Comparison of ENCODE assay signal across 10 cellular contexts in the genomic region with DNA sequence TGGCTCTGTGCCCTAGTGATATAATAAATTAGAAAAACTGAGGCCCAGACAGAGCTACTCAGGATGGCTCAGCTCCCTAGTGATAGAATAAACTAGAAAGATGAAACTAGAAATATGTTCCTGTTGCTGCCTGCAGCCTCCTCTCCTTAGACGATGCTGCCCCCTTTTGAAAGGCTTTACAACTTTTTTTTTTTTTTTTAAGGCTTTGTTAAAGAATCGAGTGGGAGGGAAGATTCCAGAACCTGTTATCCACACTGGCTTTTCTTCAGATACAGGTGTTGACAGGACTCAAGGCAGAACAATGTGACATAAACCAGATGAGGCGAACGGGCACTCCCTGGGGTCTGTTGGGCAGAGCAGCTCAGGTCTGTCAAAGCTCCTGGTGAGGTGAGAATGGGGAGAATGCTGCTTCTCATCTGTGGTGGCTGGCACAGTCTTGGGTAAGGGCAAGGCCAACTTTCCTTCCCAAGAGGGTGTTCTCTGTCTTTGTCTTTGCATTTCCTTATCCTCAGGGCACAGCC.
A peak's percentile ranks its signal among the peaks of the same experiment; 100 is the strongest.
DNase-seq lines count a peak whose midpoint lies in the region; ATAC-seq, FAIRE-seq and TF ChIP-seq lines count a peak whose summit lies in the region.
"Had no signal": no experiment of that assay in that cellular context is flagged by ENCODE, and none has a peak within 500 bp of the region (broad histone marks: within the 10 kb centered on the region; RNA-seq: fewer than 3 reads in every experiment).

No MANE protein-coding gene starts in this region.

- peaks cover 32% of the 10 kb centered on the region for H3K4me1 Mint-ChIP-seq in astrocyte (ENCODE audit: low read depth, unreplicated experiment)
- peaks cover 19% of the 10 kb centered on the region for H3K4me1 Mint-ChIP-seq in activated T-cell treated with anti-CD3 and anti-CD28 coated beads, Interleukin-2, amount 50 U/mL, for 24 hours (ENCODE audit: low read depth)

- no peaks in the 10 kb centered on the region for H3K36me3 ChIP-seq in astrocyte (ENCODE audit: insufficient read depth, low read length)
- no peaks in the 10 kb centered on the region for H3K36me3 ChIP-seq in upper lobe of left lung
- H3K36me3 ChIP-seq: SJCRH30 had no signal

- peak overlapping the region; percentile 13 for H3K27ac Mint-ChIP-seq in astrocyte (ENCODE audit: unreplicated experiment)
- H3K27ac Mint-ChIP-seq in activated T-cell treated with anti-CD3 and anti-CD28 coated beads, Interleukin-2, amount 50 U/mL, for 24 hours = no peak overlapping the region
- H3K27ac Mint-ChIP-seq: memory B cell had no signal

- H3K4me3 Mint-ChIP-seq in astrocyte (ENCODE audit: unreplicated experiment) = no peak overlapping the region
- no peak overlapping the region for H3K4me3 Mint-ChIP-seq in activated T-cell treated with anti-CD3 and anti-CD28 coated beads, Interleukin-2, amount 50 U/mL, for 24 hours
- H3K4me3 Mint-ChIP-seq: memory B cell had no signal

- peak; percentile 79 for TF ChIP-seq CTCF in astrocyte (IDR thresholded peaks at IDR 0.05; ENCODE audit: insufficient read depth, low read depth, low read length)
- TF ChIP-seq CTCF in upper lobe of left lung (IDR thresholded peaks at IDR 0.05) = peak in 4 of 6 experiments; percentile 6 to 48 (median 25)

- FAIRE-seq in astrocyte (lab: Jason Lieb, UNC) = no peak

- H3K9me3 Mint-ChIP-seq in astrocyte (ENCODE audit: unreplicated experiment) = peaks cover 8% of the 10 kb centered on the region
- no peaks in the 10 kb centered on the region for H3K9me3 Mint-ChIP-seq in activated T-cell treated with anti-CD3 and anti-CD28 coated beads, Interleukin-2, amount 50 U/mL, for 24 hours
- H3K9me3 Mint-ChIP-seq: memory B cell had no signal

- TF ChIP-seq POLR2A in upper lobe of left lung (IDR thresholded peaks at IDR 0.05) = no peak

- no peak overlapping the region for H3K9ac ChIP-seq in astrocyte (ENCODE audit: low read length)

- H3K27ac ChIP-seq in astrocyte (ENCODE audit: low read depth, low read length) (no peak overlapping the region), upper lobe of left lung (peak overlapping the region in 3 of 4 donors; percentile 11 to 56 (median 36))
- H3K27ac ChIP-seq: SJCRH30 had no signal

- H3K4me1 ChIP-seq in astrocyte (ENCODE audit: insufficient read depth, low read length) = peaks cover 7% of the 10 kb centered on the region
- peaks cover 8 to 23% (median 14%) of the 10 kb centered on the region in 4 donors for H3K4me1 ChIP-seq in upper lobe of left lung
- H3K4me1 ChIP-seq: SJCRH30 had no signal

- TF ChIP-seq EP300 in upper lobe of left lung (IDR thresholded peaks at IDR 0.05) = no peak

- H2AFZ ChIP-seq in astrocyte (ENCODE audit: low read depth, low read length) = no peak overlapping the region

- H3K4me3 ChIP-seq in astrocyte (ENCODE audit: insufficient read depth, low read depth, low read length) (no peak overlapping the region), upper lobe of left lung (no peak overlapping the region)
- H3K4me3 ChIP-seq: SJCRH30 had no signal

- peak; percentile 41 to 57 for ATAC-seq in upper lobe of left lung (ENCODE audit: low FRiP score in 2 of 2)
- ATAC-seq in HG02852 (IDR thresholded peaks at IDR 0.05; ENCODE audit: unreplicated experiment) = no peak
- no peak for ATAC-seq in GM19452 (IDR thresholded peaks at IDR 0.05; ENCODE audit: unreplicated experiment)

- H3K27me3 ChIP-seq in astrocyte (ENCODE audit: insufficient read depth, low read length) = peaks cover 7% of the 10 kb centered on the region
- H3K27me3 ChIP-seq in upper lobe of left lung = no peaks in the 10 kb centered on the region

- peak; percentile 53 for DNase-seq in EH (ENCODE audit: low read depth)
- DNase-seq in LoVo (ENCODE audit: low spot score) = peak; percentile 11
- no peak for DNase-seq in astrocyte (ENCODE audit: low read depth)
- DNase-seq in iPS-NIHi7 (ENCODE audit: extremely low spot score) = peak; percentile 68
- no peak for DNase-seq in upper lobe of left lung
- DNase-seq in activated T-cell treated with anti-CD3 and anti-CD28 coated beads, Interleukin-2, amount 50 U/mL, for 24 hours = no peak

- H3K36me3 Mint-ChIP-seq in astrocyte (ENCODE audit: low read depth, unreplicated experiment) = no peaks in the 10 kb centered on the region
- H3K36me3 Mint-ChIP-seq in activated T-cell treated with anti-CD3 and anti-CD28 coated beads, Interleukin-2, amount 50 U/mL, for 24 hours (ENCODE audit: low read depth) = no peaks in the 10 kb centered on the region
- H3K36me3 Mint-ChIP-seq: memory B cell had no signal

- H3K27me3 Mint-ChIP-seq in astrocyte (ENCODE audit: low read depth, unreplicated experiment) = no peaks in the 10 kb centered on the region
- peaks cover 8% of the 10 kb centered on the region for H3K27me3 Mint-ChIP-seq in activated T-cell treated with anti-CD3 and anti-CD28 coated beads, Interleukin-2, amount 50 U/mL, for 24 hours

- H3K9me3 ChIP-seq in astrocyte (ENCODE audit: insufficient read depth, low read depth, low read length) (peaks cover under 1% of the 10 kb centered on the region), upper lobe of left lung (no peaks in the 10 kb centered on the region)
- H3K9me3 ChIP-seq: SJCRH30 had no signal

- WGBS in upper lobe of left lung, 2 donors = 14 to 17% methylated on average over 4 of the region's 4 CpGs

- no peaks in the 10 kb centered on the region for H3K79me2 ChIP-seq in astrocyte (ENCODE audit: insufficient read depth, low read length)

- no peaks in the 10 kb centered on the region for H4K20me1 ChIP-seq in astrocyte (ENCODE audit: insufficient read depth, low read length)

- H3K4me2 ChIP-seq in astrocyte (ENCODE audit: low read length) = no peak overlapping the region

Comparison
In these comparisons a context has a peak if more than half of its experiments do, and no peak if none do; other contexts are left out.
1. DNase-seq: peak in EH (single experiment), LoVo (single experiment) and iPS-NIHi7 (single experiment); none in astrocyte (single experiment), upper lobe of left lung (0 of 2) and activated T-cell treated with anti-CD3 and anti-CD28 coated beads, Interleukin-2, amount 50 U/mL, for 24 hours (single experiment).
2. ATAC-seq: peak in upper lobe of left lung (2 of 2); none in HG02852 (single experiment) and GM19452 (single experiment).